ENCODE assay signal across 27 cellular contexts in the genomic region with DNA sequence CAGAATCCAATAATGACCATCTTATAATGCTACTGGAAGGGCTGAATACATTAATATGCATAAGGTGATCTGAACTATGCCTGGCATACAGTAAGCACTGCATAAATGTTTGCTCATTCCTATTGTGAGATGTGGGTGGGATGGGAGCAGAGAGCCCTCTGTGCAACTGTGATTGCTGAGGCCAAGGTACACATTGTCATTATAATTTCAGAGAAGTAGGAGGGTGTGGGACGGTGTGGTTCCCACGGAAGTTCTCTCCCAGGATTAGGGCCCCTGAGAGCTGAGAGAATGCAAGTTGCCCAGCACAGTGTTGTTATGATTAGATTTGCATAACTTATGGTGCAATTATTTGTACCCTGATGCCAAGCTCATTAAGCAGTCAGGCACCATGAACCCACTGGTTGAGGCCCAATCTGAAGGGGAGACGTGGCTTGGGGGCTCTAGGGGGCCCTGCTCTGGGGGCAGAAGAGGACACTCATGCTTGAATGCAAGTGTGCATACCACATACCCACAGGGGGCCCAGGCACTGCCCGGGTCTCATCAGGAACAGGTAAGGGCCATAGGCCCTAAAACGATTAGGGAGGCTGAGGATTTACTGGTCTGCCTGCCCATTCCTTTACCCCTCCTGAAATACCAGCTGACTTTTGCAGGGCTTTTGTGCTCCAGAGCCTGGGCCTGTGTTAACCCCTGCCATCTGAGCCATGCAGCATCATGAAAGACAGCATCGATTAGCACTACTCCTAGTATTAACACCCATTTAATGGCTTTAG.
"Had no signal": no experiment of that assay in that cellular context is flagged by ENCODE, and none has a peak within 500 bp of the region (broad histone marks: within the 10 kb centered on the region; RNA-seq: fewer than 3 reads in every experiment).

No MANE protein-coding gene starts in this region.

- H3K36me3 ChIP-seq: ascending aorta, cardiac muscle cell had no signal

- H3K9me3 ChIP-seq: ascending aorta had no signal

- H3K4me3 ChIP-seq: ascending aorta, cardiac muscle cell, PC-9 had no signal

- H3K27me3 ChIP-seq: ascending aorta, cardiac muscle cell had no signal

- ATAC-seq: activated CD4-positive, alpha-beta T cell treated with anti-CD3 and anti-CD28 coated beads for 36 hours; activated CD4-positive, CD25-positive, alpha-beta regulatory T cell treated with anti-CD3 and anti-CD28 coated beads, Interleukin-2, amount 50 U/mL, for 24 hours; activated CD8-positive, alpha-beta T cell treated with anti-CD3 and anti-CD28 coated beads, Interleukin-2, amount 10 ng/mL, durations not matched to agents 7 days and 5 days had no signal

- DNase-seq: activated CD4-positive, alpha-beta T cell treated with anti-CD3 and anti-CD28 coated beads for 36 hours; activated CD4-positive, alpha-beta T cell treated with anti-CD3 and anti-CD28 coated beads, Interleukin-2, amount 10 ng/mL, durations not matched to agents 7 days and 5 days; activated CD4-positive, alpha-beta T cell treated with anti-CD3 and anti-CD28 coated beads, Interleukin-2, amount 50 U/mL, for 48 hours; activated CD8-positive, alpha-beta T cell treated with anti-CD3 and anti-CD28 coated beads, Interleukin-2, amount 10 ng/mL, durations not matched to agents 7 days and 5 days; activated gamma-delta T cell; activated naive CD4-positive, alpha-beta T cell treated with Interleukin-2 at 50 U/mL for 16 hours; activated naive CD8-positive, alpha-beta T cell treated with anti-CD3 and anti-CD28 coated beads, Interleukin-2, amount 10 ng/mL, durations not matched to agents 7 days and 5 days; activated T-cell treated with anti-CD3 and anti-CD28 coated beads, Interleukin-2, amount 50 U/mL, for 24 hours; amygdala; MM.1S; MV-4-11; NCI-H1092; NCI-H1436 treated with DMSO at 0.1 percent for 48 hours; NCI-H1694 treated with DMSO at 0.1 percent for 48 hours; NCI-H2081; NCI-H2171 treated with DMSO at 0.1 percent for 48 hours; NCI-H2227 treated with DMSO at 0.1 percent for 48 hours; NCI-H510A treated with DMSO at 0.1 percent for 48 hours; NCI-H69; PC-9 had no signal

- H3K27ac ChIP-seq: ascending aorta, cardiac muscle cell, KMS-11, PC-9, RWPE1 had no signal

- FAIRE-seq: RCC 7860, TTC549 had no signal

- H3K4me1 ChIP-seq: ascending aorta had no signal
